ENCODE assay signal across 12 cellular contexts in genomic region chr11:22976146-22976545, GRCh38.
A peak's percentile ranks its signal among the peaks of the same experiment; 100 is the strongest.
DNase-seq lines count a peak whose midpoint lies in the region; ATAC-seq, FAIRE-seq and TF ChIP-seq lines count a peak whose summit lies in the region.
"Had no signal": no experiment of that assay in that cellular context is flagged by ENCODE, and none has a peak within 500 bp of the region (broad histone marks: within the 10 kb centered on the region; RNA-seq: fewer than 3 reads in every experiment).

No MANE protein-coding gene starts in this region.

- FAIRE-seq in astrocyte (lab: Jason Lieb, UNC) = no peak

- H3K4me3 ChIP-seq in astrocyte (ENCODE audit: insufficient read depth, low read depth, low read length) (no peak overlapping the region), lung (no peak overlapping the region)

- no peaks in the 10 kb centered on the region for H3K27me3 ChIP-seq in astrocyte (ENCODE audit: insufficient read depth, low read length)
- no peaks in the 10 kb centered on the region for H3K27me3 ChIP-seq in lung (ENCODE audit: control insufficient read depth, insufficient read depth)

- no peaks in the 10 kb centered on the region for H3K36me3 Mint-ChIP-seq in astrocyte (ENCODE audit: low read depth, unreplicated experiment)
- no peaks in the 10 kb centered on the region for H3K36me3 Mint-ChIP-seq in stimulated activated naive B cell treated with anti-CD40 and anti-IgM and Interleukin-4, amounts not matched to agents 10 μg/mL and 1 μg/mL and 100 μg/mL, for 72 hours

- no peaks in the 10 kb centered on the region for H3K4me1 ChIP-seq in astrocyte (ENCODE audit: insufficient read depth, low read length)
- no peaks in the 10 kb centered on the region for H3K4me1 ChIP-seq in lung (ENCODE audit: control insufficient read depth in 2 of 2, insufficient read depth in 2 of 2, low read length in 2 of 2)

- H2AFZ ChIP-seq in astrocyte (ENCODE audit: low read depth, low read length) = no peak overlapping the region

- H3K4me3 Mint-ChIP-seq in astrocyte (ENCODE audit: unreplicated experiment) = no peak overlapping the region
- no peak overlapping the region for H3K4me3 Mint-ChIP-seq in stimulated activated naive B cell treated with anti-CD40 and anti-IgM and Interleukin-4, amounts not matched to agents 10 μg/mL and 1 μg/mL and 100 μg/mL, for 72 hours
- H3K4me3 Mint-ChIP-seq: endodermal cell had no signal

- no peaks in the 10 kb centered on the region for H3K79me2 ChIP-seq in astrocyte (ENCODE audit: insufficient read depth, low read length)

- H3K9ac ChIP-seq in astrocyte (ENCODE audit: low read length) = no peak overlapping the region

- peak overlapping the region; percentile 54 for H3K27ac Mint-ChIP-seq in astrocyte (ENCODE audit: unreplicated experiment)
- no peak overlapping the region for H3K27ac Mint-ChIP-seq in stimulated activated naive B cell treated with anti-CD40 and anti-IgM and Interleukin-4, amounts not matched to agents 10 μg/mL and 1 μg/mL and 100 μg/mL, for 72 hours
- H3K27ac Mint-ChIP-seq: activated T-helper 2 cell treated with anti-CD3 and anti-CD28 coated beads, Interferon-gamma antibody, Interleukin-2, Interleukin-4, amounts not matched to agents 10 μg/mL and 5 μg/mL and 100 μg/mL, durations not matched to agents 14 hours and 24 hours and 36 hours; endodermal cell had no signal

- no peak for TF ChIP-seq CTCF in astrocyte (IDR thresholded peaks at IDR 0.05; ENCODE audit: insufficient read depth, low read depth, low read length)
- no peak for TF ChIP-seq CTCF in lung (IDR thresholded peaks at IDR 0.05; ENCODE audit: control extremely low read depth, extremely low read depth)

- peak; percentile 79 for DNase-seq in EL
- DNase-seq in HT1080 (ENCODE audit: low read depth) = peak; percentile 88
- no peak for DNase-seq in astrocyte (ENCODE audit: low read depth)
- no peak for DNase-seq in lung (ENCODE audit: low spot score)
- no peak for DNase-seq in NCI-H446 treated with DMSO at 0.1 percent for 48 hours (lab: John Stamatoyannopoulos, UW)
- DNase-seq in stimulated activated naive B cell treated with anti-CD40 and anti-IgM and Interleukin-4, amounts not matched to agents 10 μg/mL and 1 μg/mL and 100 μg/mL, for 72 hours = no peak
- DNase-seq: endodermal cell, T-helper 2 cell had no signal

- no peak overlapping the region for H3K27ac ChIP-seq in astrocyte (ENCODE audit: low read depth, low read length)
- no peak overlapping the region for H3K27ac ChIP-seq in lung (ENCODE audit: low read depth in 1 of 2, low read length in 1 of 2)

- H3K9me3 ChIP-seq in astrocyte (ENCODE audit: insufficient read depth, low read depth, low read length) = no peaks in the 10 kb centered on the region
- H3K9me3 ChIP-seq in lung (ENCODE audit: control insufficient read depth in 2 of 2, insufficient read depth in 1 of 2, low read length in 1 of 2) = peaks cover 0 to 10% of the 10 kb centered on the region in 2 donors

- peaks cover 8% of the 10 kb centered on the region for H3K9me3 Mint-ChIP-seq in astrocyte (ENCODE audit: unreplicated experiment)
- peaks cover 12 to 13% of the 10 kb centered on the region in 2 donors for H3K9me3 Mint-ChIP-seq in stimulated activated naive B cell treated with anti-CD40 and anti-IgM and Interleukin-4, amounts not matched to agents 10 μg/mL and 1 μg/mL and 100 μg/mL, for 72 hours

- 62 to 75% methylated on average over 3 of the region's 3 CpGs for WGBS in lung, 2 donors

- no peaks in the 10 kb centered on the region for H3K27me3 Mint-ChIP-seq in astrocyte (ENCODE audit: low read depth, unreplicated experiment)
- H3K27me3 Mint-ChIP-seq in stimulated activated naive B cell treated with anti-CD40 and anti-IgM and Interleukin-4, amounts not matched to agents 10 μg/mL and 1 μg/mL and 100 μg/mL, for 72 hours = no peaks in the 10 kb centered on the region

- H4K20me1 ChIP-seq in astrocyte (ENCODE audit: insufficient read depth, low read length) = no peaks in the 10 kb centered on the region

- peaks cover 5% of the 10 kb centered on the region for H3K4me1 Mint-ChIP-seq in astrocyte (ENCODE audit: low read depth, unreplicated experiment)
- no peaks in the 10 kb centered on the region for H3K4me1 Mint-ChIP-seq in stimulated activated naive B cell treated with anti-CD40 and anti-IgM and Interleukin-4, amounts not matched to agents 10 μg/mL and 1 μg/mL and 100 μg/mL, for 72 hours

- peak; percentile 11 for ATAC-seq in lung (ENCODE audit: insufficient read depth, low FRiP score)
- no peak for ATAC-seq in GM18870 (IDR thresholded peaks at IDR 0.05; ENCODE audit: unreplicated experiment)
- ATAC-seq in HG03159 (IDR thresholded peaks at IDR 0.05; ENCODE audit: unreplicated experiment) = no peak
- ATAC-seq in stimulated activated naive B cell treated with anti-CD40 and anti-IgM and Interleukin-4, amounts not matched to agents 10 μg/mL and 1 μg/mL and 100 μg/mL, for 72 hours (replicated peaks) = no peak
- ATAC-seq: sciatic nerve had no signal

- no peak overlapping the region for H3K4me2 ChIP-seq in astrocyte (ENCODE audit: low read length)

- H3K36me3 ChIP-seq in astrocyte (ENCODE audit: insufficient read depth, low read length) (no peaks in the 10 kb centered on the region), lung (ENCODE audit: control insufficient read depth in 2 of 2, insufficient read depth in 2 of 2, low read length in 2 of 2) (no peaks in the 10 kb centered on the region)

Comparison
In these comparisons a context has a peak if more than half of its experiments do, and no peak if none do; other contexts are left out.
1. DNase-seq: peak in EL (single experiment) and HT1080 (single experiment); none in astrocyte (single experiment), lung (single experiment), NCI-H446 treated with DMSO at 0.1 percent for 48 hours (single experiment) and stimulated activated naive B cell treated with anti-CD40 and anti-IgM and Interleukin-4, amounts not matched to agents 10 μg/mL and 1 μg/mL and 100 μg/mL, for 72 hours (single experiment).